ENCODE assay signal across 23 cellular contexts in the genomic region with DNA sequence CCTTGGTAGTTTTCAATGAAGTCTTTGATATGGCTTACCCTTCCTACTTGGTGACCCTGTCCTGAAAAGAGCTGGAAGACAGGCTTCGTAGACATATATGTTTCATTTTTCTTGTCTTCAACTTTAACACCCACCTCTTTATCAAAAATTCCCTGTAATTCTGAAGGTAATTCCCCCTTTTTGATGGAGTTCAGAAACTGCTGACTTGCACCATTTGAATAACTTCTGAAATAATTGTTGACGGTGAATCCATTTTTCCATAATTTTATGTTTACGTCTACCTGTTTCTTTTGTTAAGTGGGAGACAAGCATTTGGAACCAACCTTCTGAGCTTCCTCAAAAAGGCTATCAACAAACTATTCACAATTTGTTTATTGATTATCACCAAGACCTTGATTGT.
"Had no signal": no experiment of that assay in that cellular context is flagged by ENCODE, and none has a peak within 500 bp of the region (broad histone marks: within the 10 kb centered on the region; RNA-seq: fewer than 3 reads in every experiment).

No MANE protein-coding gene starts in this region.

- ATAC-seq: foreskin keratinocyte, gastroesophageal sphincter, heart left ventricle, left colon, left lobe of liver, lower lobe of right lung, mucosa of descending colon had no signal

- H3K4me1 Mint-ChIP-seq: immature natural killer cell, mesothelial cell of epicardium had no signal

- H3K27ac ChIP-seq: colonic mucosa, esophagus muscularis mucosa, foreskin keratinocyte, gastroesophageal sphincter, heart left ventricle, hepatocyte, left ventricle myocardium inferior, lower lobe of right lung had no signal

- H3K4me2 ChIP-seq: hepatocyte had no signal

- DNase-seq: colonic mucosa; cortex of kidney; effector CD8-positive, alpha-beta T cell; foreskin keratinocyte; heart left ventricle; hypothalamus; immature natural killer cell; islet precursor cell; kidney; kidney glomerular epithelial cell; left colon; left ventricle myocardium inferior; lower lobe of right lung; mesenchymal stem cell; mucosa of descending colon had no signal

- H3K27me3 ChIP-seq: colonic mucosa, esophagus muscularis mucosa, foreskin keratinocyte, gastroesophageal sphincter, heart left ventricle, hepatocyte had no signal

- H3K27ac Mint-ChIP-seq: dendritic cell treated with granulocyte-macrophage colony-stimulating factor and Interleukin-4, amounts not matched to agents 40 ng/mL and 50 ng/mL, for 4 days; immature natural killer cell; mesothelial cell of epicardium had no signal

- FAIRE-seq: endothelial cell of umbilical vein, frontal cortex, kidney had no signal

- H3K36me3 ChIP-seq: colonic mucosa had no signal

- H3K79me2 ChIP-seq: hepatocyte had no signal

- H2AFZ ChIP-seq: hepatocyte had no signal

- H3K4me3 ChIP-seq: colonic mucosa, esophagus muscularis mucosa, gastroesophageal sphincter, heart left ventricle, hepatocyte, left ventricle myocardium inferior, lower lobe of right lung, mucosa of descending colon had no signal

- H3K4me1 ChIP-seq: colonic mucosa, esophagus muscularis mucosa, foreskin keratinocyte, gastroesophageal sphincter, heart left ventricle, left ventricle myocardium inferior, lower lobe of right lung had no signal

- H3K4me3 Mint-ChIP-seq: dendritic cell treated with granulocyte-macrophage colony-stimulating factor and Interleukin-4, amounts not matched to agents 40 ng/mL and 50 ng/mL, for 4 days; immature natural killer cell; mesothelial cell of epicardium had no signal

- H3K27me3 Mint-ChIP-seq: dendritic cell treated with granulocyte-macrophage colony-stimulating factor and Interleukin-4, amounts not matched to agents 40 ng/mL and 50 ng/mL, for 4 days had no signal
